ENCODE assay signal across 16 cellular contexts in genomic region chr19:19269952-19270694, GRCh38. TPM values are rescaled to one million over a fixed set of nuclear protein-coding genes. Genes with fewer than 3 reads are reported as not detected.
DNase-seq lines count a peak whose midpoint lies in the region; ATAC-seq and TF ChIP-seq lines count a peak whose summit lies in the region.
"Had no signal": no experiment of that assay in that cellular context is flagged by ENCODE, and none has a peak within 500 bp of the region (broad histone marks: within the 10 kb centered on the region; RNA-seq: fewer than 3 reads in every experiment).

No MANE protein-coding gene starts in this region.

- peaks cover 4% of the 10 kb centered on the region for H3K27me3 ChIP-seq in osteoblast (ENCODE audit: insufficient read depth, low read length)

- no peaks in the 10 kb centered on the region for H3K9me3 ChIP-seq in osteoblast (ENCODE audit: low read depth, low read length)
- H3K9me3 ChIP-seq: HAP-1 had no signal

- H4K20me1 ChIP-seq in osteoblast (ENCODE audit: insufficient read depth, low read length): no peaks in the 10 kb centered on the region

- no peak overlapping the region for H2AFZ ChIP-seq in osteoblast (ENCODE audit: low read length)

- peak; percentile 16 for ATAC-seq in activated naive CD8-positive, alpha-beta T cell treated with anti-CD3 and anti-CD28 coated beads, Interleukin-2, amount 50 U/mL, for 24 hours
- ATAC-seq: Panc1, Right ventricle myocardium inferior had no signal

- H3K4me3 Mint-ChIP-seq in activated naive CD8-positive, alpha-beta T cell treated with anti-CD3 and anti-CD28 coated beads, Interleukin-2, amount 50 U/mL, for 24 hours: no peak overlapping the region
- no peak overlapping the region for H3K4me3 Mint-ChIP-seq in activated naive CD8-positive, alpha-beta T cell treated with anti-CD3 and anti-CD28 coated beads for 36 hours
- H3K4me3 Mint-ChIP-seq in endothelial cell (ENCODE audit: unreplicated experiment): no peak overlapping the region

- H3K27ac ChIP-seq in osteoblast (ENCODE audit: low read depth, low read length): no peak overlapping the region
- H3K27ac ChIP-seq: C4-2B had no signal

- H3K9me3 Mint-ChIP-seq in activated naive CD8-positive, alpha-beta T cell treated with anti-CD3 and anti-CD28 coated beads, Interleukin-2, amount 50 U/mL, for 24 hours: no peaks in the 10 kb centered on the region
- no peaks in the 10 kb centered on the region for H3K9me3 Mint-ChIP-seq in activated naive CD8-positive, alpha-beta T cell treated with anti-CD3 and anti-CD28 coated beads for 36 hours
- H3K9me3 Mint-ChIP-seq in endothelial cell (ENCODE audit: unreplicated experiment): no peaks in the 10 kb centered on the region

- peaks cover 19% of the 10 kb centered on the region for H3K27me3 Mint-ChIP-seq in activated naive CD8-positive, alpha-beta T cell treated with anti-CD3 and anti-CD28 coated beads, Interleukin-2, amount 50 U/mL, for 24 hours
- peaks cover 23% of the 10 kb centered on the region for H3K27me3 Mint-ChIP-seq in activated naive CD8-positive, alpha-beta T cell treated with anti-CD3 and anti-CD28 coated beads for 36 hours
- H3K27me3 Mint-ChIP-seq in endothelial cell (ENCODE audit: unreplicated experiment): peaks cover 29% of the 10 kb centered on the region

- H3K36me3 ChIP-seq in osteoblast (ENCODE audit: insufficient read depth, low read length): no peaks in the 10 kb centered on the region
- H3K36me3 ChIP-seq: HAP-1 had no signal

- no peaks in the 10 kb centered on the region for H3K36me3 Mint-ChIP-seq in activated naive CD8-positive, alpha-beta T cell treated with anti-CD3 and anti-CD28 coated beads, Interleukin-2, amount 50 U/mL, for 24 hours (ENCODE audit: low read depth)
- H3K36me3 Mint-ChIP-seq in activated naive CD8-positive, alpha-beta T cell treated with anti-CD3 and anti-CD28 coated beads for 36 hours: no peaks in the 10 kb centered on the region
- peaks cover 12% of the 10 kb centered on the region for H3K36me3 Mint-ChIP-seq in endothelial cell (ENCODE audit: low read depth, unreplicated experiment)
- H3K36me3 Mint-ChIP-seq: IgD-negative memory B cell had no signal

- no peaks in the 10 kb centered on the region for H3K4me1 ChIP-seq in osteoblast (ENCODE audit: insufficient read depth, low read length)
- H3K4me1 ChIP-seq: HAP-1 had no signal

- no peak overlapping the region for H3K4me2 ChIP-seq in osteoblast (ENCODE audit: insufficient read depth, low read length)

- H3K4me1 Mint-ChIP-seq in activated naive CD8-positive, alpha-beta T cell treated with anti-CD3 and anti-CD28 coated beads, Interleukin-2, amount 50 U/mL, for 24 hours: peaks cover 6% of the 10 kb centered on the region
- H3K4me1 Mint-ChIP-seq in activated naive CD8-positive, alpha-beta T cell treated with anti-CD3 and anti-CD28 coated beads for 36 hours: peaks cover 4% of the 10 kb centered on the region
- peaks cover 11% of the 10 kb centered on the region for H3K4me1 Mint-ChIP-seq in endothelial cell (ENCODE audit: unreplicated experiment)

- H3K79me2 ChIP-seq in osteoblast (ENCODE audit: insufficient read depth, low read length): no peaks in the 10 kb centered on the region

- no peak for TF ChIP-seq EP300 in Ishikawa (IDR thresholded peaks at IDR 0.05; ENCODE audit: borderline replicate concordance)

- H3K4me3 ChIP-seq in osteoblast (ENCODE audit: insufficient read depth, low read length): no peak overlapping the region
- H3K4me3 ChIP-seq: HAP-1 had no signal

- H3K27ac Mint-ChIP-seq in activated naive CD8-positive, alpha-beta T cell treated with anti-CD3 and anti-CD28 coated beads, Interleukin-2, amount 50 U/mL, for 24 hours: no peak overlapping the region
- no peak overlapping the region for H3K27ac Mint-ChIP-seq in activated naive CD8-positive, alpha-beta T cell treated with anti-CD3 and anti-CD28 coated beads for 36 hours
- no peak overlapping the region for H3K27ac Mint-ChIP-seq in endothelial cell (ENCODE audit: unreplicated experiment)
- H3K27ac Mint-ChIP-seq: IgD-negative memory B cell had no signal

- no peak for TF ChIP-seq RAD21 in Ishikawa (IDR thresholded peaks at IDR 0.05; ENCODE audit: low read depth)

- TF ChIP-seq CTCF in endothelial cell (IDR thresholded peaks at IDR 0.05; ENCODE audit: unreplicated experiment) (no peak), osteoblast (IDR thresholded peaks at IDR 0.05; ENCODE audit: extremely low read depth, low read depth, low read length) (no peak)

- no peak for DNase-seq in activated naive CD8-positive, alpha-beta T cell treated with anti-CD3 and anti-CD28 coated beads, Interleukin-2, amount 50 U/mL, for 24 hours
- no peak for DNase-seq in activated naive CD8-positive, alpha-beta T cell treated with anti-CD3 and anti-CD28 coated beads for 36 hours
- DNase-seq in endothelial cell (ENCODE audit: low spot score) (peak; percentile 1), osteoblast (ENCODE audit: insufficient read length, low spot score, missing footprints) (peak; percentile 78), HK-2 (ENCODE audit: unreplicated experiment) (no peak), NCI-H1417 treated with DMSO at 0.1 percent for 48 hours (lab: John Stamatoyannopoulos, UW) (no peak), foreskin melanocyte (no peak)
- DNase-seq: DMS79 treated with DMSO at 0.1 percent for 48 hours, NCI-H446 treated with DMSO at 0.1 percent for 48 hours, NCI-H82 had no signal

TF ChIP-seq in Ishikawa, 13 proteins besides CTCF, POLR2A, EP300 and RAD21:
- TF ChIP-seq NFIC (IDR thresholded peaks at IDR 0.05) (no peak), EGR1 (IDR thresholded peaks at IDR 0.05) (0 out of 2 replicates have a peak, but pooled peaks have one; percentile 22), CEBPB (IDR thresholded peaks at IDR 0.05) (no peak), CREB1 (IDR thresholded peaks at IDR 0.05; ENCODE audit: low read depth) (no peak), TCF12 (IDR thresholded peaks at IDR 0.05; ENCODE audit: low read depth) (no peak)

RNA-seq across cellular contexts. Expression of gene TM6SF2, which starts 3.0 kb away (rescaled TPM):
- not detected for total RNA-seq in activated naive CD8-positive, alpha-beta T cell treated with anti-CD3 and anti-CD28 coated beads for 36 hours
- total RNA-seq in endothelial cell (ENCODE audit: unreplicated experiment): 1.4 TPM
- total RNA-seq in osteoblast: 0.29 and 0.36 TPM in 2 replicates

RNA-seq across cellular contexts. Expression of gene SUGP1, which starts 50.2 kb away (rescaled TPM):
- total RNA-seq in activated naive CD8-positive, alpha-beta T cell treated with anti-CD3 and anti-CD28 coated beads for 36 hours: 10 to 100 TPM; 58.2 to 59.4 TPM
- total RNA-seq in endothelial cell (ENCODE audit: unreplicated experiment): 73.2 TPM
- 27.1 and 31.2 TPM in 2 replicates for total RNA-seq in osteoblast

RNA-seq across cellular contexts. Expression of gene MAU2, which starts 50.5 kb away (rescaled TPM):
- 10 to 100 TPM; 39.5 to 39.9 TPM for total RNA-seq in activated naive CD8-positive, alpha-beta T cell treated with anti-CD3 and anti-CD28 coated beads for 36 hours
- total RNA-seq in endothelial cell (ENCODE audit: unreplicated experiment) (49.3 TPM), osteoblast (37.1 and 39.1 TPM in 2 replicates)

RNA-seq across cellular contexts. Expression of gene NCAN, which starts 58.4 kb away (rescaled TPM):
- total RNA-seq in activated naive CD8-positive, alpha-beta T cell treated with anti-CD3 and anti-CD28 coated beads for 36 hours: not detected
- total RNA-seq in endothelial cell (ENCODE audit: unreplicated experiment) (0.05 TPM), osteoblast (under 0.01 TPM in 1 of 2 replicates, not detected in the other)
- total RNA-seq: Right ventricle myocardium inferior had no signal

Comparison
In these comparisons a context has a peak if more than half of its experiments do, and no peak if none do; other contexts are left out.
1. DNase-seq: peak in endothelial cell (single experiment) and osteoblast (single experiment); none in activated naive CD8-positive, alpha-beta T cell treated with anti-CD3 and anti-CD28 coated beads, Interleukin-2, amount 50 U/mL, for 24 hours (single experiment), activated naive CD8-positive, alpha-beta T cell treated with anti-CD3 and anti-CD28 coated beads for 36 hours (single experiment), HK-2 (single experiment), NCI-H1417 treated with DMSO at 0.1 percent for 48 hours (single experiment) and foreskin melanocyte (single experiment).